Comparison of ENCODE assay signal across 1 cellular context in the genomic region with DNA sequence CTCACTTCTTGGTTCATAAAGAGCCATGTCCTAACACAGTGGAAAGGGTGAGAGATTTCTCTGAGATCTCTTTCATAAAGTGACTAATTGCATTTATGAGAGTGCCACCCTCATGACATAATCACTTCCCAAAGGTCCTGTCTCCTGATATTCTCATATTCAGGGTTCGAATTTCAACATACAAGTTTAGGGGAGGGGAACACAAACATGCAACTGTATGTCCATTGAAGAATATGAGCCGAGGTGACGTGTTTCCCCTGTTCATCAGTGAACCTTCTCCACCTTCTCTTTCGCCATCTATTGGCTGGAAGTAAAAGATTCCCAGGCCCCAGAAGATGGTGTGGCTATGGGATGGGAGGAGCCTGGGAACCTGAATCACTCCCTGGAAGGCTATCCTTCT.
TF ChIP-seq lines count a peak whose summit lies in the region.

No MANE protein-coding gene starts in this region.

TF ChIP-seq in WTC11, 78 proteins besides CTCF, POLR2A, EP300 and RAD21 (continued from another document):
- TF ChIP-seq, protein P1, sequence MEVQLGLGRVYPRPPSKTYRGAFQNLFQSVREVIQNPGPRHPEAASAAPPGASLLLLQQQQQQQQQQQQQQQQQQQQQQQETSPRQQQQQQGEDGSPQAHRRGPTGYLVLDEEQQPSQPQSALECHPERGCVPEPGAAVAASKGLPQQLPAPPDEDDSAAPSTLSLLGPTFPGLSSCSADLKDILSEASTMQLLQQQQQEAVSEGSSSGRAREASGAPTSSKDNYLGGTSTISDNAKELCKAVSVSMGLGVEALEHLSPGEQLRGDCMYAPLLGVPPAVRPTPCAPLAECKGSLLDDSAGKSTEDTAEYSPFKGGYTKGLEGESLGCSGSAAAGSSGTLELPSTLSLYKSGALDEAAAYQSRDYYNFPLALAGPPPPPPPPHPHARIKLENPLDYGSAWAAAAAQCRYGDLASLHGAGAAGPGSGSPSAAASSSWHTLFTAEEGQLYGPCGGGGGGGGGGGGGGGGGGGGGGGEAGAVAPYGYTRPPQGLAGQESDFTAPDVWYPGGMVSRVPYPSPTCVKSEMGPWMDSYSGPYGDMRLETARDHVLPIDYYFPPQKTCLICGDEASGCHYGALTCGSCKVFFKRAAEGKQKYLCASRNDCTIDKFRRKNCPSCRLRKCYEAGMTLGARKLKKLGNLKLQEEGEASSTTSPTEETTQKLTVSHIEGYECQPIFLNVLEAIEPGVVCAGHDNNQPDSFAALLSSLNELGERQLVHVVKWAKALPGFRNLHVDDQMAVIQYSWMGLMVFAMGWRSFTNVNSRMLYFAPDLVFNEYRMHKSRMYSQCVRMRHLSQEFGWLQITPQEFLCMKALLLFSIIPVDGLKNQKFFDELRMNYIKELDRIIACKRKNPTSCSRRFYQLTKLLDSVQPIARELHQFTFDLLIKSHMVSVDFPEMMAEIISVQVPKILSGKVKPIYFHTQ (CRISPR knock-in tag; IDR thresholded peaks at IDR 0.05) = no peak
- TF ChIP-seq, protein P2, sequence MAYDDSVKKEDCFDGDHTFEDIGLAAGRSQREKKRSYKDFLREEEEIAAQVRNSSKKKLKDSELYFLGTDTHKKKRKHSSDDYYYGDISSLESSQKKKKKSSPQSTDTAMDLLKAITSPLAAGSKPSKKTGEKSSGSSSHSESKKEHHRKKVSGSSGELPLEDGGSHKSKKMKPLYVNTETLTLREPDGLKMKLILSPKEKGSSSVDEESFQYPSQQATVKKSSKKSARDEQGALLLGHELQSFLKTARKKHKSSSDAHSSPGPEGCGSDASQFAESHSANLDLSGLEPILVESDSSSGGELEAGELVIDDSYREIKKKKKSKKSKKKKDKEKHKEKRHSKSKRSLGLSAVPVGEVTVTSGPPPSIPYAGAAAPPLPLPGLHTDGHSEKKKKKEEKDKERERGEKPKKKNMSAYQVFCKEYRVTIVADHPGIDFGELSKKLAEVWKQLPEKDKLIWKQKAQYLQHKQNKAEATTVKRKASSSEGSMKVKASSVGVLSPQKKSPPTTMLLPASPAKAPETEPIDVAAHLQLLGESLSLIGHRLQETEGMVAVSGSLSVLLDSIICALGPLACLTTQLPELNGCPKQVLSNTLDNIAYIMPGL (CRISPR knock-in tag; IDR thresholded peaks at IDR 0.05) = no peak
- no peak for TF ChIP-seq RELA (CRISPR knock-in tag; IDR thresholded peaks at IDR 0.05; ENCODE audit: borderline replicate concordance)
- TF ChIP-seq, protein P3, sequence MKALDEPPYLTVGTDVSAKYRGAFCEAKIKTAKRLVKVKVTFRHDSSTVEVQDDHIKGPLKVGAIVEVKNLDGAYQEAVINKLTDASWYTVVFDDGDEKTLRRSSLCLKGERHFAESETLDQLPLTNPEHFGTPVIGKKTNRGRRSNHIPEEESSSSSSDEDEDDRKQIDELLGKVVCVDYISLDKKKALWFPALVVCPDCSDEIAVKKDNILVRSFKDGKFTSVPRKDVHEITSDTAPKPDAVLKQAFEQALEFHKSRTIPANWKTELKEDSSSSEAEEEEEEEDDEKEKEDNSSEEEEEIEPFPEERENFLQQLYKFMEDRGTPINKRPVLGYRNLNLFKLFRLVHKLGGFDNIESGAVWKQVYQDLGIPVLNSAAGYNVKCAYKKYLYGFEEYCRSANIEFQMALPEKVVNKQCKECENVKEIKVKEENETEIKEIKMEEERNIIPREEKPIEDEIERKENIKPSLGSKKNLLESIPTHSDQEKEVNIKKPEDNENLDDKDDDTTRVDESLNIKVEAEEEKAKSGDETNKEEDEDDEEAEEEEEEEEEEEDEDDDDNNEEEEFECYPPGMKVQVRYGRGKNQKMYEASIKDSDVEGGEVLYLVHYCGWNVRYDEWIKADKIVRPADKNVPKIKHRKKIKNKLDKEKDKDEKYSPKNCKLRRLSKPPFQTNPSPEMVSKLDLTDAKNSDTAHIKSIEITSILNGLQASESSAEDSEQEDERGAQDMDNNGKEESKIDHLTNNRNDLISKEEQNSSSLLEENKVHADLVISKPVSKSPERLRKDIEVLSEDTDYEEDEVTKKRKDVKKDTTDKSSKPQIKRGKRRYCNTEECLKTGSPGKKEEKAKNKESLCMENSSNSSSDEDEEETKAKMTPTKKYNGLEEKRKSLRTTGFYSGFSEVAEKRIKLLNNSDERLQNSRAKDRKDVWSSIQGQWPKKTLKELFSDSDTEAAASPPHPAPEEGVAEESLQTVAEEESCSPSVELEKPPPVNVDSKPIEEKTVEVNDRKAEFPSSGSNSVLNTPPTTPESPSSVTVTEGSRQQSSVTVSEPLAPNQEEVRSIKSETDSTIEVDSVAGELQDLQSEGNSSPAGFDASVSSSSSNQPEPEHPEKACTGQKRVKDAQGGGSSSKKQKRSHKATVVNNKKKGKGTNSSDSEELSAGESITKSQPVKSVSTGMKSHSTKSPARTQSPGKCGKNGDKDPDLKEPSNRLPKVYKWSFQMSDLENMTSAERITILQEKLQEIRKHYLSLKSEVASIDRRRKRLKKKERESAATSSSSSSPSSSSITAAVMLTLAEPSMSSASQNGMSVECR (CRISPR knock-in tag; IDR thresholded peaks at IDR 0.05; ENCODE audit: borderline replicate concordance) = no peak
